In the genomic region with DNA sequence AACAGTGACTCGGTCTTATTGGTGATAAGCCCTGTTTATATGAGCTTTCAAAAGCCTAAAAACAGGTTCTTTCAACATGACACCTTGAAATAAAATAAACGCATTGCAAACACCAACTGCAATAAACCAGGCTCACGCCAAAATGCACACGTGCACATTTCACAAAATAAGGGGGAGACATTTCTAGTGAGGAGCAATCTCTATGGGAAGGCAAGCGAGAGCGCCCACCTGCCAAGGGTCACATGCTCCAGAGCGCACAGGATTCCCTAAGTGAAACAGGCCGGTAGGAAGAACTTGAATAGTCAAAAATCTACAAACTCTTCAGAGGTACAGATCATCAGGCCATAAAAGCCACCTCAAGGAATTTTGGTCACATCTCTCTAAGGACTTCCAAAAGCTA, we compare ENCODE assay signal across 16 cellular contexts. TPM values are rescaled to one million over a fixed set of nuclear protein-coding genes. Genes with fewer than 3 reads are reported as not detected.
A peak's percentile ranks its signal among the peaks of the same experiment; 100 is the strongest.
DNase-seq lines count a peak whose midpoint lies in the region; ATAC-seq and TF ChIP-seq lines count a peak whose summit lies in the region.
"Had no signal": no experiment of that assay in that cellular context is flagged by ENCODE, and none has a peak within 500 bp of the region (broad histone marks: within the 10 kb centered on the region; RNA-seq: fewer than 3 reads in every experiment).

No MANE protein-coding gene starts in this region.

- no peak for TF ChIP-seq POLR2A in transverse colon (IDR thresholded peaks at IDR 0.05)

- DNase-seq in SK-N-MC (ENCODE audit: low read depth, low spot score) (no peak), fibroblast of the aortic adventitia (ENCODE audit: low read depth) (no peak), transverse colon (no peak), activated gamma-delta T cell (lab: John Stamatoyannopoulos, UW) (no peak)
- DNase-seq in stimulated activated CD4-positive, alpha-beta T cell treated with anti-CD3 and anti-CD28 coated beads, Interleukin-15, amount 100 ng/mL, for 24 hours, result no peak
- DNase-seq: activated CD8-positive, alpha-beta memory T cell treated with anti-CD3 and anti-CD28 coated beads, Interleukin-2, amount 50 U/mL, for 48 hours; CD4-positive, CD25-positive, alpha-beta regulatory T cell; Kasumi-1; NCI-H1694 treated with DMSO at 0.1 percent for 48 hours; NCI-H510A treated with DMSO at 0.1 percent for 48 hours; Peyer's patch had no signal

- H3K9me3 ChIP-seq in SK-N-MC (ENCODE audit: low read depth, low read length) (no peaks in the 10 kb centered on the region), neural cell (ENCODE audit: low read length) (no peaks in the 10 kb centered on the region), transverse colon (no peaks in the 10 kb centered on the region)
- H3K9me3 ChIP-seq: Peyer's patch had no signal

- intact Hi-C loops in transverse colon (cut with DNase I; ENCODE audit: low total_unique reads), result no loop called here

- H3K27me3 ChIP-seq in neural cell (ENCODE audit: insufficient read depth, low read depth, low read length) (no peaks in the 10 kb centered on the region), transverse colon (no peaks in the 10 kb centered on the region)
- H3K27me3 ChIP-seq: Peyer's patch had no signal

- H3K4me3 ChIP-seq in SK-N-MC (peak overlapping the region; percentile 7; the same call in 1 of the 2 replicates), fibroblast of the aortic adventitia (ENCODE audit: low read depth, low read length) (peak overlapping the region; percentile 81), neural cell (ENCODE audit: low read length) (peak overlapping the region; percentile 77), transverse colon (peak overlapping the region in 2 of 4 donors; percentile 75 to 82)

- H3F3A ChIP-seq in neural cell (ENCODE audit: insufficient read depth, low read length, poor library complexity, severe bottlenecking), result no peaks in the 10 kb centered on the region

- no peak for TF ChIP-seq RAD21 in neural cell (conservative IDR thresholded peaks at IDR 0.05)

- no peak overlapping the region for H2AFZ ChIP-seq in neural cell (ENCODE audit: low read depth, low read length)

- H3K27ac ChIP-seq in SK-N-MC (no peak overlapping the region), neural cell (ENCODE audit: low read length) (no peak overlapping the region), transverse colon (peak overlapping the region; percentile 54 to 86 (median 86))

- no peaks in the 10 kb centered on the region for H4K20me1 ChIP-seq in neural cell (ENCODE audit: insufficient read depth)

- H3K36me3 ChIP-seq in SK-N-MC (ENCODE audit: insufficient read depth, low read length), result no peaks in the 10 kb centered on the region
- H3K36me3 ChIP-seq in neural cell (ENCODE audit: insufficient read depth, low read length), result no peaks in the 10 kb centered on the region
- H3K36me3 ChIP-seq in transverse colon, result no peaks in the 10 kb centered on the region
- H3K36me3 ChIP-seq: Peyer's patch had no signal

- H3K9ac ChIP-seq in SK-N-MC (ENCODE audit: insufficient read length) (no peak overlapping the region), neural cell (ENCODE audit: low read length) (no peak overlapping the region)

- ATAC-seq in GM21529 (IDR thresholded peaks at IDR 0.05; ENCODE audit: unreplicated experiment) (no peak), GM21825 (IDR thresholded peaks at IDR 0.05; ENCODE audit: unreplicated experiment) (no peak)
- ATAC-seq: activated CD4-positive, CD25-positive, alpha-beta regulatory T cell treated with anti-CD3 and anti-CD28 coated beads, Interleukin-2, amount 50 U/mL, for 24 hours had no signal

- no peak for TF ChIP-seq CTCF in fibroblast of the aortic adventitia (IDR thresholded peaks at IDR 0.05; ENCODE audit: insufficient read depth, low read length)
- no peak for TF ChIP-seq CTCF in neural cell (IDR thresholded peaks at IDR 0.05; ENCODE audit: poor library complexity, severe bottlenecking)
- no peak for TF ChIP-seq CTCF in transverse colon (IDR thresholded peaks at IDR 0.05)

- in situ Hi-C loops in transverse colon (cut with MboI; ENCODE audit: low pct_ligation_motif_present in 1 of 4, low pct_unique_long_range_greater_than_20kb in 1 of 4, low sequenced_read_pairs in 3 of 4), result loop anchor here in 2 of 4 donors (10.0 to 25.0 kb wide), 2 partner anchors 134 to 582 kb away; no protein-coding TSS in a partner anchor

- no peaks in the 10 kb centered on the region for H3K79me2 ChIP-seq in neural cell (replicated peaks; ENCODE audit: insufficient read depth, low read length)

- 47 to 62% methylated on average over 3 to 8 of the region's 8 CpGs for whole genome bisulfite sequencing in transverse colon (ENCODE audit: low coverage in 1 of 2), 2 donors

- TF ChIP-seq EP300 in neural cell (conservative IDR thresholded peaks at IDR 0.05; ENCODE audit: poor library complexity, severe bottlenecking), result no peak
- no peak for TF ChIP-seq EP300 in transverse colon (IDR thresholded peaks at IDR 0.05; ENCODE audit: low read depth)

- H3K4me1 ChIP-seq in transverse colon, result peaks cover 3 to 45% (median 15%) of the 10 kb centered on the region in 4 donors

- H3K4me2 ChIP-seq in neural cell (ENCODE audit: low read length), result no peak overlapping the region

- H3K9me2 ChIP-seq in neural cell (ENCODE audit: insufficient read depth, low read length), result no peaks in the 10 kb centered on the region

TF ChIP-seq in neural cell, 6 proteins besides CTCF, POLR2A, EP300 and RAD21:
- TF ChIP-seq SMC3 (conservative IDR thresholded peaks at IDR 0.05; ENCODE audit: poor library complexity), result no peak
- TF ChIP-seq REST (IDR thresholded peaks at IDR 0.05; ENCODE audit: borderline replicate concordance), result no peak
- TF ChIP-seq MXI1 (conservative IDR thresholded peaks at IDR 0.05; ENCODE audit: poor library complexity, severe bottlenecking), result no peak
- TF ChIP-seq POLR2AphosphoS5 (IDR thresholded peaks at IDR 0.05), result no peak
- no peak for TF ChIP-seq EZH2 (IDR thresholded peaks at IDR 0.05; ENCODE audit: borderline replicate concordance, insufficient read depth, low read length, poor library complexity, severe bottlenecking)
- no peak for TF ChIP-seq TAF1 (IDR thresholded peaks at IDR 0.05; ENCODE audit: low read depth)

RNA-seq across cellular contexts. Expression of gene PID1, which starts 1.9 kb away (rescaled TPM):
- total RNA-seq in fibroblast of the aortic adventitia (ENCODE audit: low replicate concordance), result 0.57 and 13.0 TPM in 2 replicates
- polyA plus RNA-seq in neural cell, result 10.8 and 11.0 TPM in 2 replicates
- polyA minus RNA-seq in neural cell, result 11.8 and 12.7 TPM in 2 replicates
- 10 to 100 TPM; 21.6 to 54.6 (median 27.9) TPM for total RNA-seq in transverse colon
- total RNA-seq: CD4-positive, CD25-positive, alpha-beta regulatory T cell; endothelial cell of umbilical vein had no signal
- polyA plus RNA-seq: endothelial cell of umbilical vein had no signal

Comparison
In these comparisons a context has a peak if more than half of its experiments do, and no peak if none do; other contexts are left out.
1. H3K27ac ChIP-seq: peak in transverse colon (4 of 4); none in SK-N-MC (single experiment) and neural cell (single experiment).